ENCODE assay signal across 1 cellular context in the genomic region with DNA sequence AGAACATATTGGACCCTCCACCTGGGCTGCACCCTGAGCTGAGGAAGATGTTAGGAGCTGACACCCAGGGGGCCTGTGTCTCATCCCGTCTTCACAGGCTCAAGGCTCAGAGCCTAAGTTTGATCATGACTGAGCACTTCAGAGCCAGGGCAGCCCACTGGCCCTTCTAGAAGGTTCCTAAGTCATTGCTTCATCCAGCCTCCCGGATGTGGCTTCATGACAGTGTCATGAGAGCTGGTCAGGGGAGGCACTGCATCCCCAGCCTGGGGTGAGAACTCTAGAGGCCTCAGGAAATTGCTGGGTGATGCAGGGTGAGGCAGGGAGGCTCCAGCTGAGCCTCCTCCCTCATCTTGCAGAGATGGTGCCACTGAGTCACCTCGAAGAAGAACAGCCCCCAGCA.
TF ChIP-seq lines count a peak whose summit lies in the region.

No MANE protein-coding gene starts in this region.

TF ChIP-seq in K562, 482 proteins besides CTCF, POLR2A, EP300 and RAD21:
- TF ChIP-seq CEBPG (CRISPR knock-in tag; IDR thresholded peaks at IDR 0.05) (peak; percentile 39; the same call in 1 of the 2 replicates), CEBPG (tag; conservative IDR thresholded peaks at IDR 0.05 in 1 of 2, IDR thresholded peaks at IDR 0.05 in 1 of 2) (peak in 1 of 2 experiments; percentile 44; a peak in 1 of 4 replicates), POLR2AphosphoS2 (IDR thresholded peaks at IDR 0.05; ENCODE audit: low read length) (no peak), MTF1 (CRISPR knock-in tag; IDR thresholded peaks at IDR 0.05; ENCODE audit: borderline replicate concordance) (no peak), SAFB2 (IDR thresholded peaks at IDR 0.05; ENCODE audit: borderline replicate concordance, low read depth, low read length, severe bottlenecking) (no peak), ESRRB (CRISPR knock-in tag; IDR thresholded peaks at IDR 0.05; ENCODE audit: borderline replicate concordance) (no peak)
- TF ChIP-seq, protein P1, sequence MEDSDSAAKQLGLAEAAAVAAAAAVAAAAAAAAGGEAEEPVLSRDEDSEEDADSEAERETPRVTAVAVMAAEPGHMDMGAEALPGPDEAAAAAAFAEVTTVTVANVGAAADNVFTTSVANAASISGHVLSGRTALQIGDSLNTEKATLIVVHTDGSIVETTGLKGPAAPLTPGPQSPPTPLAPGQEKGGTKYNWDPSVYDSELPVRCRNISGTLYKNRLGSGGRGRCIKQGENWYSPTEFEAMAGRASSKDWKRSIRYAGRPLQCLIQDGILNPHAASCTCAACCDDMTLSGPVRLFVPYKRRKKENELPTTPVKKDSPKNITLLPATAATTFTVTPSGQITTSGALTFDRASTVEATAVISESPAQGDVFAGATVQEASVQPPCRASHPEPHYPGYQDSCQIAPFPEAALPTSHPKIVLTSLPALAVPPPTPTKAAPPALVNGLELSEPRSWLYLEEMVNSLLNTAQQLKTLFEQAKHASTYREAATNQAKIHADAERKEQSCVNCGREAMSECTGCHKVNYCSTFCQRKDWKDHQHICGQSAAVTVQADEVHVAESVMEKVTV (CRISPR knock-in tag; IDR thresholded peaks at IDR 0.05) = no peak
- TF ChIP-seq, protein P2, sequence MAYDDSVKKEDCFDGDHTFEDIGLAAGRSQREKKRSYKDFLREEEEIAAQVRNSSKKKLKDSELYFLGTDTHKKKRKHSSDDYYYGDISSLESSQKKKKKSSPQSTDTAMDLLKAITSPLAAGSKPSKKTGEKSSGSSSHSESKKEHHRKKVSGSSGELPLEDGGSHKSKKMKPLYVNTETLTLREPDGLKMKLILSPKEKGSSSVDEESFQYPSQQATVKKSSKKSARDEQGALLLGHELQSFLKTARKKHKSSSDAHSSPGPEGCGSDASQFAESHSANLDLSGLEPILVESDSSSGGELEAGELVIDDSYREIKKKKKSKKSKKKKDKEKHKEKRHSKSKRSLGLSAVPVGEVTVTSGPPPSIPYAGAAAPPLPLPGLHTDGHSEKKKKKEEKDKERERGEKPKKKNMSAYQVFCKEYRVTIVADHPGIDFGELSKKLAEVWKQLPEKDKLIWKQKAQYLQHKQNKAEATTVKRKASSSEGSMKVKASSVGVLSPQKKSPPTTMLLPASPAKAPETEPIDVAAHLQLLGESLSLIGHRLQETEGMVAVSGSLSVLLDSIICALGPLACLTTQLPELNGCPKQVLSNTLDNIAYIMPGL (CRISPR knock-in tag; IDR thresholded peaks at IDR 0.05) = no peak
